22 cellular contexts compared by ENCODE assay signal in genomic region chr16:11566398-11566797, GRCh38. TPM values are rescaled to one million over a fixed set of nuclear protein-coding genes. Genes with fewer than 3 reads are reported as not detected.
DNase-seq lines count a peak whose midpoint lies in the region; ATAC-seq and TF ChIP-seq lines count a peak whose summit lies in the region.
"Had no signal": no experiment of that assay in that cellular context is flagged by ENCODE, and none has a peak within 500 bp of the region (broad histone marks: within the 10 kb centered on the region; RNA-seq: fewer than 3 reads in every experiment).

No MANE protein-coding gene starts in this region.

- POLR2A ChIA-PET in activated CD4-positive, alpha-beta T cell treated with anti-CD3 and anti-CD28 coated beads, Interleukin-2, amount 10 ng/mL, durations not matched to agents 7 days and 5 days (lab: Charles Lee) = no interaction called here

- peaks cover 98% of the 10 kb centered on the region for H3K79me2 ChIP-seq in GM23338 (replicated peaks; ENCODE audit: insufficient read depth)

- no peak overlapping the region for H3K4me3 Mint-ChIP-seq in activated CD4-positive, alpha-beta T cell treated with anti-CD3 and anti-CD28 coated beads, Interleukin-2, amount 10 ng/mL, durations not matched to agents 7 days and 5 days
- H3K4me3 Mint-ChIP-seq in GM23338 = no peak overlapping the region
- H3K4me3 Mint-ChIP-seq in natural killer cell treated with Interleukin-12 subunit alpha and Interleukin-12 subunit beta and Interleukin-15 and Interleukin-18, amount 100 ng/mL, for 72 hours = no peak overlapping the region
- H3K4me3 Mint-ChIP-seq: activated naive CD8-positive, alpha-beta T cell treated with anti-CD3 and anti-CD28 coated beads, Interleukin-2, amount 10 ng/mL, durations not matched to agents 7 days and 5 days; type B pancreatic cell had no signal

- no peaks in the 10 kb centered on the region for H3K36me3 ChIP-seq in GM23338 (ENCODE audit: insufficient read depth)
- H3K36me3 ChIP-seq: colonic mucosa had no signal

- no peak overlapping the region for H2AFZ ChIP-seq in GM23338
- H2AFZ ChIP-seq: hepatocyte had no signal

- H3K9me3 Mint-ChIP-seq in activated CD4-positive, alpha-beta T cell treated with anti-CD3 and anti-CD28 coated beads, Interleukin-2, amount 10 ng/mL, durations not matched to agents 7 days and 5 days = no peaks in the 10 kb centered on the region
- no peaks in the 10 kb centered on the region for H3K9me3 Mint-ChIP-seq in GM23338
- H3K9me3 Mint-ChIP-seq in activated naive CD4-positive, alpha-beta T cell treated with anti-CD3 and anti-CD28 coated beads, Interleukin-2, amount 50 U/mL, for 72 hours = no peaks in the 10 kb centered on the region
- no peaks in the 10 kb centered on the region for H3K9me3 Mint-ChIP-seq in natural killer cell treated with Interleukin-12 subunit alpha and Interleukin-12 subunit beta and Interleukin-15 and Interleukin-18, amount 100 ng/mL, for 72 hours
- H3K9me3 Mint-ChIP-seq: activated naive CD8-positive, alpha-beta T cell treated with anti-CD3 and anti-CD28 coated beads, Interleukin-2, amount 10 ng/mL, durations not matched to agents 7 days and 5 days; type B pancreatic cell had no signal

- H3K4me3 ChIP-seq in GM23338 = no peak overlapping the region
- H3K4me3 ChIP-seq: BLaER1 treated with 17β-estradiol and CSF1 and Interleukin-3, amounts not matched to agents 10 nM and 100 nM; body of pancreas; colonic mucosa; hepatocyte; lower lobe of right lung had no signal

- H3K4me2 ChIP-seq in GM23338 = no peak overlapping the region
- H3K4me2 ChIP-seq: BLaER1 treated with 17β-estradiol and CSF1 and Interleukin-3, amounts not matched to agents 10 nM and 100 nM; hepatocyte had no signal

- H3K4me1 ChIP-seq in GM23338 (ENCODE audit: insufficient read depth) = peaks cover 31% of the 10 kb centered on the region
- H3K4me1 ChIP-seq: colonic mucosa had no signal

- no peaks in the 10 kb centered on the region for H3K9me2 ChIP-seq in GM23338 (ENCODE audit: insufficient read depth)

- H3K27ac Mint-ChIP-seq in activated CD4-positive, alpha-beta T cell treated with anti-CD3 and anti-CD28 coated beads, Interleukin-2, amount 10 ng/mL, durations not matched to agents 7 days and 5 days = peak overlapping the region; percentile 78
- H3K27ac Mint-ChIP-seq in GM23338 = peak overlapping the region; percentile 72; the same call in 1 of the 2 replicates
- H3K27ac Mint-ChIP-seq in activated naive CD4-positive, alpha-beta T cell treated with anti-CD3 and anti-CD28 coated beads, Interleukin-2, amount 50 U/mL, for 72 hours = peak overlapping the region; percentile 67 to 82
- peak overlapping the region; percentile 54 to 90 for H3K27ac Mint-ChIP-seq in natural killer cell treated with Interleukin-12 subunit alpha and Interleukin-12 subunit beta and Interleukin-15 and Interleukin-18, amount 100 ng/mL, for 72 hours
- H3K27ac Mint-ChIP-seq: activated naive CD8-positive, alpha-beta T cell treated with anti-CD3 and anti-CD28 coated beads, Interleukin-2, amount 10 ng/mL, durations not matched to agents 7 days and 5 days; type B pancreatic cell had no signal

- peaks cover 54% of the 10 kb centered on the region for H3K36me3 Mint-ChIP-seq in activated CD4-positive, alpha-beta T cell treated with anti-CD3 and anti-CD28 coated beads, Interleukin-2, amount 10 ng/mL, durations not matched to agents 7 days and 5 days (ENCODE audit: low read depth)
- peaks cover 4% of the 10 kb centered on the region; the same call in 2 of the 3 replicates for H3K36me3 Mint-ChIP-seq in GM23338 (ENCODE audit: low read depth)
- H3K36me3 Mint-ChIP-seq in activated naive CD4-positive, alpha-beta T cell treated with anti-CD3 and anti-CD28 coated beads, Interleukin-2, amount 50 U/mL, for 72 hours = peaks cover 7 to 19% of the 10 kb centered on the region in 2 donors
- H3K36me3 Mint-ChIP-seq in natural killer cell treated with Interleukin-12 subunit alpha and Interleukin-12 subunit beta and Interleukin-15 and Interleukin-18, amount 100 ng/mL, for 72 hours = no peaks in the 10 kb centered on the region

- peaks cover 14% of the 10 kb centered on the region for H3F3A ChIP-seq in GM23338 (replicated peaks; ENCODE audit: low read depth)

- no peaks in the 10 kb centered on the region for H3K27me3 ChIP-seq in GM23338 (ENCODE audit: insufficient read depth)
- H3K27me3 ChIP-seq: BLaER1 treated with 17β-estradiol and CSF1 and Interleukin-3, amounts not matched to agents 10 nM and 100 nM; body of pancreas; colonic mucosa; hepatocyte had no signal

- CTCF ChIA-PET in activated CD4-positive, alpha-beta T cell treated with anti-CD3 and anti-CD28 coated beads, Interleukin-2, amount 10 ng/mL, durations not matched to agents 7 days and 5 days (lab: Charles Lee) = interaction anchor here (0.7 to 1.4 kb wide), 3 partner anchors 11 to 21 kb away, joined by 3 to 9 read pairs (median 3); partner anchors contain the start of gene LITAF

- no peak for ATAC-seq in GM23338
- no peak for ATAC-seq in activated naive CD4-positive, alpha-beta T cell treated with anti-CD3 and anti-CD28 coated beads, Interleukin-2, amount 50 U/mL, for 72 hours
- no peak for ATAC-seq in natural killer cell treated with Interleukin-12 subunit alpha and Interleukin-12 subunit beta and Interleukin-15 and Interleukin-18, amount 100 ng/mL, for 72 hours
- ATAC-seq: body of pancreas, lower lobe of right lung, PC-3 had no signal

- no peaks in the 10 kb centered on the region for H3K27me3 Mint-ChIP-seq in activated CD4-positive, alpha-beta T cell treated with anti-CD3 and anti-CD28 coated beads, Interleukin-2, amount 10 ng/mL, durations not matched to agents 7 days and 5 days
- H3K27me3 Mint-ChIP-seq in GM23338 (ENCODE audit: insufficient read depth, low read depth, poor library complexity) = peaks cover 17% of the 10 kb centered on the region
- no peaks in the 10 kb centered on the region for H3K27me3 Mint-ChIP-seq in natural killer cell treated with Interleukin-12 subunit alpha and Interleukin-12 subunit beta and Interleukin-15 and Interleukin-18, amount 100 ng/mL, for 72 hours
- H3K27me3 Mint-ChIP-seq: activated naive CD8-positive, alpha-beta T cell treated with anti-CD3 and anti-CD28 coated beads, Interleukin-2, amount 10 ng/mL, durations not matched to agents 7 days and 5 days; type B pancreatic cell had no signal

- peaks cover 34% of the 10 kb centered on the region for H4K20me1 ChIP-seq in GM23338 (replicated peaks; ENCODE audit: insufficient read depth)

- TF ChIP-seq CTCF in GM23338 (conservative IDR thresholded peaks at IDR 0.05; ENCODE audit: low read depth in 2 of 2) = no peak

- H3K27ac ChIP-seq in GM23338 (ENCODE audit: low read depth) = 0 out of 2 replicates have a peak overlapping the region, but pooled peaks have one; percentile 19
- H3K27ac ChIP-seq: BLaER1 treated with 17β-estradiol and CSF1 and Interleukin-3, amounts not matched to agents 10 nM and 100 nM; colonic mucosa; hepatocyte; lower lobe of right lung had no signal

- no peak for DNase-seq in activated CD4-positive, alpha-beta T cell treated with anti-CD3 and anti-CD28 coated beads, Interleukin-2, amount 10 ng/mL, durations not matched to agents 7 days and 5 days
- no peak for DNase-seq in activated CD4-positive, alpha-beta T cell treated with anti-CD3 and anti-CD28 coated beads for 4 hours
- DNase-seq in GM23338 (ENCODE audit: low spot score) (no peak), activated gamma-delta T cell (lab: John Stamatoyannopoulos, UW) (no peak), A172 (ENCODE audit: low spot score) (no peak), AML-193 (lab: John Stamatoyannopoulos, UW) (no peak)
- no peak for DNase-seq in activated naive CD4-positive, alpha-beta T cell treated with anti-CD3 and anti-CD28 coated beads, Interleukin-2, amount 50 U/mL, for 72 hours (ENCODE audit: low spot score in 2 of 2)
- DNase-seq in natural killer cell treated with Interleukin-12 subunit alpha and Interleukin-12 subunit beta and Interleukin-15 and Interleukin-18, amount 100 ng/mL, for 72 hours (ENCODE audit: low spot score) = peak; percentile 15
- DNase-seq: activated naive CD8-positive, alpha-beta T cell treated with anti-CD3 and anti-CD28 coated beads, Interleukin-2, amount 10 ng/mL, durations not matched to agents 7 days and 5 days; body of pancreas; colonic mucosa; GF-D8; H7; lower lobe of right lung; NCI-H1417; NCI-H2171 treated with DMSO at 0.1 percent for 48 hours; PC-3; SIG-M5; stimulated activated CD4-positive, alpha-beta T cell treated with anti-CD3 and anti-CD28 coated beads, Interleukin-1b, Interleukin-23, amount 100 ng/mL, for 48 hours had no signal

- H3K4me1 Mint-ChIP-seq in activated CD4-positive, alpha-beta T cell treated with anti-CD3 and anti-CD28 coated beads, Interleukin-2, amount 10 ng/mL, durations not matched to agents 7 days and 5 days = peaks cover 49% of the 10 kb centered on the region
- peaks cover 23% of the 10 kb centered on the region for H3K4me1 Mint-ChIP-seq in GM23338
- H3K4me1 Mint-ChIP-seq in natural killer cell treated with Interleukin-12 subunit alpha and Interleukin-12 subunit beta and Interleukin-15 and Interleukin-18, amount 100 ng/mL, for 72 hours (ENCODE audit: low read depth in 2 of 2) = peaks cover 38 to 60% of the 10 kb centered on the region in 2 donors

TF ChIP-seq in GM23338, 12 proteins besides CTCF, POLR2A, EP300 and RAD21 (continues in another document):
- TF ChIP-seq POLR2AphosphoS5 (IDR thresholded peaks at IDR 0.05; ENCODE audit: low read depth) (no peak), JUNB (IDR thresholded peaks at IDR 0.05; ENCODE audit: unreplicated experiment) (no peak), EZH2phosphoT487 (IDR thresholded peaks at IDR 0.05; ENCODE audit: unreplicated experiment) (no peak), EZH2 (IDR thresholded peaks at IDR 0.05; ENCODE audit: low read depth, unreplicated experiment) (no peak)
- TF ChIP-seq, protein P1, sequence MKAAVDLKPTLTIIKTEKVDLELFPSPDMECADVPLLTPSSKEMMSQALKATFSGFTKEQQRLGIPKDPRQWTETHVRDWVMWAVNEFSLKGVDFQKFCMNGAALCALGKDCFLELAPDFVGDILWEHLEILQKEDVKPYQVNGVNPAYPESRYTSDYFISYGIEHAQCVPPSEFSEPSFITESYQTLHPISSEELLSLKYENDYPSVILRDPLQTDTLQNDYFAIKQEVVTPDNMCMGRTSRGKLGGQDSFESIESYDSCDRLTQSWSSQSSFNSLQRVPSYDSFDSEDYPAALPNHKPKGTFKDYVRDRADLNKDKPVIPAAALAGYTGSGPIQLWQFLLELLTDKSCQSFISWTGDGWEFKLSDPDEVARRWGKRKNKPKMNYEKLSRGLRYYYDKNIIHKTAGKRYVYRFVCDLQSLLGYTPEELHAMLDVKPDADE (IDR thresholded peaks at IDR 0.05) = no peak

RNA-seq across cellular contexts. Expression of gene LITAF, which starts 20.3 kb away (rescaled TPM):
- total RNA-seq in activated CD4-positive, alpha-beta T cell treated with anti-CD3 and anti-CD28 coated beads, Interleukin-2, amount 10 ng/mL, durations not matched to agents 7 days and 5 days = 100 to 1,000 TPM; 133 to 141 TPM
- total RNA-seq in GM23338 (2014; rRNA removed; shearing (Covaris generic)) = 131 and 139 TPM in 2 replicates
- polyA plus RNA-seq in GM23338 (2016; fragmentation: Nextera tagmentation; extraction: Ambion mirVana) = 147 and 158 TPM in 2 replicates
- 100 to 1,000 TPM in 1 of 2 donors, 10 to 100 TPM in 1; 91.0 to 112 TPM for total RNA-seq in activated naive CD4-positive, alpha-beta T cell treated with anti-CD3 and anti-CD28 coated beads, Interleukin-2, amount 50 U/mL, for 72 hours
- total RNA-seq in natural killer cell treated with Interleukin-12 subunit alpha and Interleukin-12 subunit beta and Interleukin-15 and Interleukin-18, amount 100 ng/mL, for 72 hours = 100 to 1,000 TPM; 112 to 191 TPM
- total RNA-seq in A172 (2014; rRNA removed; shearing (Covaris generic)) = 30.1 and 38.4 TPM in 2 replicates
